ENCODE assay signal across 8 cellular contexts in genomic region chr1:56578963-56579875, GRCh38. TPM values are rescaled to one million over a fixed set of nuclear protein-coding genes. Genes with fewer than 3 reads are reported as not detected.
A peak's percentile ranks its signal among the peaks of the same experiment; 100 is the strongest.
DNase-seq lines count a peak whose midpoint lies in the region; ATAC-seq, FAIRE-seq and TF ChIP-seq lines count a peak whose summit lies in the region.

Gene PLPP3 (minus strand): TSS chr1:56579563. CDS start chr1:56579016, 547 bp downstream.

- H3K27ac ChIP-seq in cardiac muscle cell: peak within 1 kb of the TSS; percentile 58

- ATAC-seq in HG03565 (IDR thresholded peaks at IDR 0.05; ENCODE audit: unreplicated experiment): no peak

- DNase-seq in D721Med (ENCODE audit: insufficient read length, low spot score): peak; percentile 27
- DNase-seq in HCEC 1CT: peak; percentile 91
- DNase-seq in NCI-H526 (lab: John Stamatoyannopoulos, UW): peak; percentile 67 to 91
- DNase-seq in amniotic stem cell (lab: John Stamatoyannopoulos, UW): peak; percentile 96
- DNase-seq in cardiac muscle cell (ENCODE audit: low read depth in 1 of 2, low spot score in 1 of 2): peak; percentile 87 to 94
- peak in 53 of 56 donors; percentile 31 to 88 (median 70) for DNase-seq in nucleus accumbens (lab: John Stamatoyannopoulos, UW)
- no peak for DNase-seq in GM19239 (ENCODE audit: insufficient read length, low spot score)

- H3K9me3 ChIP-seq in cardiac muscle cell (ENCODE audit: low read depth): no peaks in the 10 kb centered on the region

- FAIRE-seq in D721Med (lab: Jason Lieb, UNC) (no peak), GM19239 (lab: Jason Lieb, UNC) (no peak)

- peak; percentile 21 for TF ChIP-seq CTCF in D721Med (IDR thresholded peaks at IDR 0.05; ENCODE audit: insufficient read depth, missing control alignments)
- TF ChIP-seq CTCF in cardiac muscle cell (IDR thresholded peaks at IDR 0.05; ENCODE audit: low read depth, low read length): peak; percentile 61

- no peaks in the 10 kb centered on the region for H3K27me3 ChIP-seq in cardiac muscle cell

- peak within 1 kb of the TSS; percentile 84 for H3K4me3 ChIP-seq in cardiac muscle cell

- peaks cover 15% of the 10 kb centered on the region for H3K4me1 ChIP-seq in cardiac muscle cell (ENCODE audit: low read depth)

- H3K36me3 ChIP-seq in cardiac muscle cell: no peaks in the 10 kb centered on the region

RNA-seq across cellular contexts. Expression of gene PLPP3, which starts in this region (rescaled TPM):
- 56.2 and 58.2 TPM in 2 replicates for total RNA-seq in cardiac muscle cell
- polyA plus RNA-seq in cardiac muscle cell: 41.3 and 41.4 TPM in 2 replicates
